23 cellular contexts compared by ENCODE assay signal in genomic region chr5:126744842-126745241, GRCh38.
"Had no signal": no experiment of that assay in that cellular context is flagged by ENCODE, and none has a peak within 500 bp of the region (broad histone marks: within the 10 kb centered on the region; RNA-seq: fewer than 3 reads in every experiment).

No MANE protein-coding gene starts in this region.

- H3K4me2 ChIP-seq: neural progenitor cell, smooth muscle cell had no signal

- H3K9me3 Mint-ChIP-seq: activated CD4-positive, alpha-beta memory T cell treated with anti-CD3 and anti-CD28 coated beads, Interleukin-2, amount 10 ng/mL, durations not matched to agents 7 days and 5 days; activated CD4-positive, alpha-beta T cell treated with anti-CD3 and anti-CD28 coated beads, Interleukin-2, amount 10 ng/mL, durations not matched to agents 24 days and 14 days; activated naive CD4-positive, alpha-beta T cell treated with anti-CD3 and anti-CD28 coated beads, Interleukin-2, amount 50 U/mL, for 72 hours; activated T-cell treated with anti-CD3 and anti-CD28 coated beads, Interleukin-2, amount 50 U/mL, for 72 hours; memory B cell; naive B cell; neural progenitor cell; stimulated activated naive B cell treated with anti-CD40 and anti-IgM and Interleukin-4, amounts not matched to agents 10 μg/mL and 1 μg/mL and 100 μg/mL, for 72 hours had no signal

- DNase-seq: activated CD4-positive, alpha-beta memory T cell treated with anti-CD3 and anti-CD28 coated beads, Interleukin-2, amount 10 ng/mL, durations not matched to agents 7 days and 5 days; activated CD4-positive, alpha-beta T cell treated with anti-CD3 and anti-CD28 coated beads, Interleukin-2, amount 10 ng/mL, durations not matched to agents 24 days and 14 days; activated gamma-delta T cell; activated T-cell treated with anti-CD3 and anti-CD28 coated beads, Interleukin-2, amount 50 U/mL, for 72 hours; colonic mucosa; dorsolateral prefrontal cortex; esophagus squamous epithelium; gastrocnemius medialis; left cardiac atrium; naive B cell; sigmoid colon; stimulated activated CD4-positive, alpha-beta T cell treated with anti-CD3 and anti-CD28 coated beads, Interleukin-15, amount 100 ng/mL, for 24 hours; stimulated activated CD8-positive, alpha-beta memory T cell treated with anti-CD3 and anti-CD28 coated beads, Interleukin-4, amount 100 ng/mL, for 48 hours; stimulated activated naive B cell treated with anti-CD40 and anti-IgM and Interleukin-4, amounts not matched to agents 10 μg/mL and 1 μg/mL and 100 μg/mL, for 72 hours; upper lobe of left lung had no signal

- H3K36me3 Mint-ChIP-seq: activated naive CD4-positive, alpha-beta T cell treated with anti-CD3 and anti-CD28 coated beads, Interleukin-2, amount 50 U/mL, for 72 hours; memory B cell; naive B cell; neural progenitor cell; stimulated activated naive B cell treated with anti-CD40 and anti-IgM and Interleukin-4, amounts not matched to agents 10 μg/mL and 1 μg/mL and 100 μg/mL, for 72 hours had no signal

- H3K9me3 ChIP-seq: breast epithelium, colonic mucosa, esophagus squamous epithelium, gastrocnemius medialis, sigmoid colon, thoracic aorta, upper lobe of left lung had no signal

- H3K36me3 ChIP-seq: breast epithelium, colonic mucosa, esophagus squamous epithelium, gastrocnemius medialis, neural progenitor cell, sigmoid colon, thoracic aorta, upper lobe of left lung had no signal

- H3K27ac ChIP-seq: breast epithelium, colonic mucosa, dorsolateral prefrontal cortex, esophagus squamous epithelium, gastrocnemius medialis, neural progenitor cell, sigmoid colon, thoracic aorta, upper lobe of left lung, VCaP had no signal

- H3K4me3 Mint-ChIP-seq: activated CD4-positive, alpha-beta memory T cell treated with anti-CD3 and anti-CD28 coated beads, Interleukin-2, amount 10 ng/mL, durations not matched to agents 7 days and 5 days; activated CD4-positive, alpha-beta T cell treated with anti-CD3 and anti-CD28 coated beads, Interleukin-2, amount 10 ng/mL, durations not matched to agents 24 days and 14 days; activated T-cell treated with anti-CD3 and anti-CD28 coated beads, Interleukin-2, amount 50 U/mL, for 72 hours; memory B cell; neural progenitor cell; stimulated activated naive B cell treated with anti-CD40 and anti-IgM and Interleukin-4, amounts not matched to agents 10 μg/mL and 1 μg/mL and 100 μg/mL, for 72 hours had no signal

- H3K27me3 Mint-ChIP-seq: activated CD4-positive, alpha-beta T cell treated with anti-CD3 and anti-CD28 coated beads, Interleukin-2, amount 10 ng/mL, durations not matched to agents 24 days and 14 days; naive B cell; stimulated activated naive B cell treated with anti-CD40 and anti-IgM and Interleukin-4, amounts not matched to agents 10 μg/mL and 1 μg/mL and 100 μg/mL, for 72 hours had no signal

- H3K4me3 ChIP-seq: breast epithelium, colonic mucosa, dorsolateral prefrontal cortex, esophagus squamous epithelium, gastrocnemius medialis, neural progenitor cell, sigmoid colon, smooth muscle cell, thoracic aorta, upper lobe of left lung had no signal

- ATAC-seq: activated CD4-positive, CD25-positive, alpha-beta regulatory T cell treated with anti-CD3 and anti-CD28 coated beads, Interleukin-2, amount 50 U/mL, for 24 hours; activated naive CD4-positive, alpha-beta T cell treated with anti-CD3 and anti-CD28 coated beads, Interleukin-2, amount 50 U/mL, for 72 hours; activated T-cell treated with anti-CD3 and anti-CD28 coated beads, Interleukin-2, amount 50 U/mL, for 72 hours; gastrocnemius medialis; left cardiac atrium; stimulated activated naive B cell treated with anti-CD40 and anti-IgM and Interleukin-4, amounts not matched to agents 10 μg/mL and 1 μg/mL and 100 μg/mL, for 72 hours had no signal

- H3K4me1 ChIP-seq: breast epithelium, colonic mucosa, esophagus squamous epithelium, gastrocnemius medialis, sigmoid colon, upper lobe of left lung had no signal

- H3K27ac Mint-ChIP-seq: activated CD4-positive, alpha-beta memory T cell treated with anti-CD3 and anti-CD28 coated beads, Interleukin-2, amount 10 ng/mL, durations not matched to agents 7 days and 5 days; activated CD4-positive, alpha-beta T cell treated with anti-CD3 and anti-CD28 coated beads, Interleukin-2, amount 10 ng/mL, durations not matched to agents 24 days and 14 days; activated naive CD4-positive, alpha-beta T cell treated with anti-CD3 and anti-CD28 coated beads, Interleukin-2, amount 50 U/mL, for 72 hours; activated T-cell treated with anti-CD3 and anti-CD28 coated beads, Interleukin-2, amount 50 U/mL, for 72 hours; memory B cell; naive B cell; neural progenitor cell; stimulated activated naive B cell treated with anti-CD40 and anti-IgM and Interleukin-4, amounts not matched to agents 10 μg/mL and 1 μg/mL and 100 μg/mL, for 72 hours had no signal

- H3K27me3 ChIP-seq: breast epithelium, colonic mucosa, dorsolateral prefrontal cortex, esophagus squamous epithelium, gastrocnemius medialis, neural progenitor cell, sigmoid colon, upper lobe of left lung had no signal
